Comparison of ENCODE assay signal across 1 cellular context in the genomic region with DNA sequence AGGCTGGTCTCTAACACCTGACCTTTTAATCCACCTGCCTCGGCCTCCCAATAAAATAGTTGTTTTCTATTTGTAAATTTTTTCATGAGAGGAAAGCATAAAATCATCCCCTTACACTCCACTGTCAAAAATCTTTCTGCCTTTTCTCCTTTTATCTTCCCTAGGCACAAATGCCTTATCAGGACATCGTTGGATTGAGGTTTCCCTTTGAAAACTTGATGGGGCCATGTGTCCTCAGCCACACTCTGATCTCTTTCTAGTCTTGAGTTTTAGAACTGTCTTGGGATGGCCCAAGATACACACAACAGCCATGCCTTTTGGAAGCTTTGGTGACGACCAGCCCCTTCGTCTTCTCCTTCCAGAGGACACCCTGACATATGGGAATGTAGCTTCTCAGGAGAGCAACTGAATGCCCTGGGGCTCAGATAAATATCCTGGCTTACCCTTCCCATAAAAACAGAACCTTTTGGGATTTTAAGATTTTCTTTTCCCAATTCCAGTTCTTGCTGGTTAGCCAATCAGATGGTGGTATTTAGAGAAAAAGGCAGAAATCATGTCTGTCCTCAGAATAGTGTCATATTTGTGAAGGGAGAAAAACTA.
A peak's percentile ranks its signal among the peaks of the same experiment; 100 is the strongest.
TF ChIP-seq lines count a peak whose summit lies in the region.

No MANE protein-coding gene starts in this region.

TF ChIP-seq in K562, 482 proteins besides CTCF, POLR2A, EP300 and RAD21 (continued from another document and continues in another):
- no peak for TF ChIP-seq AFF4 (CRISPR knock-in tag; IDR thresholded peaks at IDR 0.05)
- no peak for TF ChIP-seq IRF9 (tag; IDR thresholded peaks at IDR 0.05)
- TF ChIP-seq SMAD1 (IDR thresholded peaks at IDR 0.05; ENCODE audit: low read depth, low read length, partially characterized antibody): no peak
- TF ChIP-seq ZNF445 (CRISPR knock-in tag; IDR thresholded peaks at IDR 0.05; ENCODE audit: low read depth): 0 out of 2 replicates have a peak, but pooled peaks have one; percentile 63
- TF ChIP-seq ZNF140 (CRISPR knock-in tag; IDR thresholded peaks at IDR 0.05): no peak
- TF ChIP-seq RBM25 (IDR thresholded peaks at IDR 0.05; ENCODE audit: low read depth, low read length, severe bottlenecking): no peak
- peak; percentile 60 for TF ChIP-seq LEF1 (IDR thresholded peaks at IDR 0.05)
- TF ChIP-seq, protein P1, sequence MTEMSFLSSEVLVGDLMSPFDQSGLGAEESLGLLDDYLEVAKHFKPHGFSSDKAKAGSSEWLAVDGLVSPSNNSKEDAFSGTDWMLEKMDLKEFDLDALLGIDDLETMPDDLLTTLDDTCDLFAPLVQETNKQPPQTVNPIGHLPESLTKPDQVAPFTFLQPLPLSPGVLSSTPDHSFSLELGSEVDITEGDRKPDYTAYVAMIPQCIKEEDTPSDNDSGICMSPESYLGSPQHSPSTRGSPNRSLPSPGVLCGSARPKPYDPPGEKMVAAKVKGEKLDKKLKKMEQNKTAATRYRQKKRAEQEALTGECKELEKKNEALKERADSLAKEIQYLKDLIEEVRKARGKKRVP (CRISPR knock-in tag; IDR thresholded peaks at IDR 0.05): no peak
- TF ChIP-seq PHF21A (IDR thresholded peaks at IDR 0.05; ENCODE audit: borderline replicate concordance, low read depth): no peak
- TF ChIP-seq MGA (IDR thresholded peaks at IDR 0.05): peak; percentile 65
- TF ChIP-seq ZKSCAN8 (CRISPR knock-in tag; IDR thresholded peaks at IDR 0.05): no peak
- TF ChIP-seq SOX6 (IDR thresholded peaks at IDR 0.05): 0 out of 2 replicates have a peak, but pooled peaks have one; percentile 24
- TF ChIP-seq RHOXF2B (CRISPR knock-in tag; conservative IDR thresholded peaks at IDR 0.05): no peak
- no peak for TF ChIP-seq TAF9B (IDR thresholded peaks at IDR 0.05; ENCODE audit: partially characterized antibody)
- TF ChIP-seq SNIP1 (IDR thresholded peaks at IDR 0.05; ENCODE audit: low read depth): no peak
- no peak for TF ChIP-seq CBX5 (IDR thresholded peaks at IDR 0.05; ENCODE audit: borderline replicate concordance, low read depth)
- TF ChIP-seq, protein P2, sequence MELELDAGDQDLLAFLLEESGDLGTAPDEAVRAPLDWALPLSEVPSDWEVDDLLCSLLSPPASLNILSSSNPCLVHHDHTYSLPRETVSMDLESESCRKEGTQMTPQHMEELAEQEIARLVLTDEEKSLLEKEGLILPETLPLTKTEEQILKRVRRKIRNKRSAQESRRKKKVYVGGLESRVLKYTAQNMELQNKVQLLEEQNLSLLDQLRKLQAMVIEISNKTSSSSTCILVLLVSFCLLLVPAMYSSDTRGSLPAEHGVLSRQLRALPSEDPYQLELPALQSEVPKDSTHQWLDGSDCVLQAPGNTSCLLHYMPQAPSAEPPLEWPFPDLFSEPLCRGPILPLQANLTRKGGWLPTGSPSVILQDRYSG (tag; conservative IDR thresholded peaks at IDR 0.05; ENCODE audit: low read depth): no peak
- peak; percentile 65; the same call in 1 of the 2 replicates for TF ChIP-seq SMAD4 (CRISPR knock-in tag; conservative IDR thresholded peaks at IDR 0.05)
- TF ChIP-seq NKRF (IDR thresholded peaks at IDR 0.05; ENCODE audit: borderline replicate concordance): no peak
- TF ChIP-seq ZNF431 (CRISPR knock-in tag; IDR thresholded peaks at IDR 0.05): no peak
- no peak for TF ChIP-seq SIRT6 (IDR thresholded peaks at IDR 0.05; ENCODE audit: low read depth, low read length)
- 0 out of 2 replicates have a peak, but pooled peaks have one; percentile 10 for TF ChIP-seq KLF6 (CRISPR knock-in tag; IDR thresholded peaks at IDR 0.05; ENCODE audit: borderline replicate concordance)
- TF ChIP-seq HDAC2 (IDR thresholded peaks at IDR 0.05): no peak
- no peak for TF ChIP-seq ZNF507 (tag; conservative IDR thresholded peaks at IDR 0.05)
- TF ChIP-seq ZFX (CRISPR knock-in tag; IDR thresholded peaks at IDR 0.05): no peak
- TF ChIP-seq ZNF184 (CRISPR knock-in tag; IDR thresholded peaks at IDR 0.05): no peak
- TF ChIP-seq CHCHD3 (CRISPR knock-in tag; IDR thresholded peaks at IDR 0.05): no peak
- no peak for TF ChIP-seq MCM3 (IDR thresholded peaks at IDR 0.05)
- no peak for TF ChIP-seq KLF10 (CRISPR knock-in tag; IDR thresholded peaks at IDR 0.05)
- TF ChIP-seq HMG20A (CRISPR knock-in tag; conservative IDR thresholded peaks at IDR 0.05): no peak
- no peak for TF ChIP-seq ERF (CRISPR knock-in tag; IDR thresholded peaks at IDR 0.05)
- TF ChIP-seq NFE2 (IDR thresholded peaks at IDR 0.05; ENCODE audit: low read depth): no peak
- TF ChIP-seq POLR3G (IDR thresholded peaks at IDR 0.05; ENCODE audit: extremely low read depth, insufficient read length, insufficient replicate concordance): no peak
- no peak for TF ChIP-seq ZNF695 (CRISPR knock-in tag; IDR thresholded peaks at IDR 0.05)
- TF ChIP-seq ZNF75A (CRISPR knock-in tag; IDR thresholded peaks at IDR 0.05): no peak
- TF ChIP-seq SRSF3 (IDR thresholded peaks at IDR 0.05; ENCODE audit: insufficient read depth, low read length): no peak
- no peak for TF ChIP-seq BDP1 (IDR thresholded peaks at IDR 0.05; ENCODE audit: insufficient read depth, insufficient read length)
- TF ChIP-seq GTF2F1 (IDR thresholded peaks at IDR 0.05; ENCODE audit: low read depth, low read length): no peak
- TF ChIP-seq ZNF583 (CRISPR knock-in tag; IDR thresholded peaks at IDR 0.05): no peak
- no peak for TF ChIP-seq ILF3 (IDR thresholded peaks at IDR 0.05; ENCODE audit: borderline replicate concordance)
- TF ChIP-seq TEAD4 (IDR thresholded peaks at IDR 0.05; ENCODE audit: low read length): peak; percentile 72
- TF ChIP-seq TEAD4 (CRISPR knock-in tag; IDR thresholded peaks at IDR 0.05; ENCODE audit: borderline replicate concordance): no peak
- no peak for TF ChIP-seq ARID2 (IDR thresholded peaks at IDR 0.05)
